Comparison of ENCODE assay signal across 9 cellular contexts in the genomic region with DNA sequence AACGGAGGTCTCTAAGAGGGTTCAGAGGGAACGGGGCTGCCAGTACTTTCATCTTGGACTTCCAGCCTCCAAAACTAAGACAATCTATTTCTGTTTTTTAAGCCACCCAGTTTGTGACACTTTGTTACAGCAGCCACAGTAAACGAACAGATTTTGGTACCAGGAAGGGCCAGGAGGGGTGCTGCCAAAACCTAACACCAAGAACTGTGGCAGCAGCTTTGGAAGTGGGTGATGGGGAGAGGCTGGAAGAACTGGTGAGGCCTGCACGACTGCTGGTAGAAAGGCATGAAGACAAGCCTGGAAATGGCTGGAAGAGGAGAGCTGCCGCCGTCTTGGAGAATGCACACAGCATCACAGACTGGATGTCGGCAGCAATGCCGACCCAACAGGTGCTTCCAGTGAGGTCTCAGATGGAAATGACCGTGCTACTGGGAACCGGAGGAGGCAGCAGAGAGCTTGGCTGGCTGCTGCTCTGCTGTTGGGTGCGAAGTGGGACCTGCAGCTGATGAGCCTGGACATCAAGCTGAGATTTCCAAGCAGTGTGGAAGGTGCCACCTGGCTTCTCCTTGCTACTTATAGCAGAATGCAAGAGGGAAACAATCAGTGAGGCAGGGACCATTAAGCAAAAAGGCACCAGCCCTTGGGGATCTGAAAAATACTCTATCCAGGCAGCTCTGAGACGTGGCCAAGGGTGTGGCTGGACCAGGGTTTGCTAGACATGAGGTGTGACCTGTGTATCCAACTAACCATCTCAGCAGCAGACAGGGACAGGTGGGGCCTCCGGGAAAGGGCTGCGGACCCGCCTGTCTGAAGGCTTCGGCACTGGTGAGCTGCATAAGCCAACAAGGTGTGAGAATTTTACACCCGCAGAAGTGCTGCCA. TPM values are rescaled to one million over a fixed set of nuclear protein-coding genes. Genes with fewer than 3 reads are reported as not detected.
DNase-seq lines count a peak whose midpoint lies in the region; ATAC-seq and TF ChIP-seq lines count a peak whose summit lies in the region.
"Had no signal": no experiment of that assay in that cellular context is flagged by ENCODE, and none has a peak within 500 bp of the region (broad histone marks: within the 10 kb centered on the region; RNA-seq: fewer than 3 reads in every experiment).

No MANE protein-coding gene starts in this region.

- WGBS in IMR-90 (ENCODE audit: extremely low coverage in 2 of 2, insufficient read length in 1 of 2), 2 experiments: 64% methylated on average over 11 of the region's 17 CpGs; no CpG with 5 or more reads in 1 of the 2 experiments
- 61% methylated on average over 17 of the region's 17 CpGs for WGBS in hepatocyte (ENCODE audit: low lambda C conversion rate, missing lambda C conversion rate)

- peaks cover 37% of the 10 kb centered on the region for H3K36me3 ChIP-seq in IMR-90 (ENCODE audit: control insufficient read depth, insufficient read depth, low read length)
- H3K36me3 ChIP-seq in hepatocyte (replicated peaks; ENCODE audit: insufficient read depth, low read depth): no peaks in the 10 kb centered on the region
- H3K36me3 ChIP-seq in uterus: no peaks in the 10 kb centered on the region

- H4K20me1 ChIP-seq in IMR-90 (ENCODE audit: insufficient read depth, low read length) (no peaks in the 10 kb centered on the region; the same call in 1 of the 2 replicates), hepatocyte (ENCODE audit: insufficient read depth, poor library complexity, severe bottlenecking) (no peaks in the 10 kb centered on the region)

- H3K9me3 ChIP-seq in IMR-90 (ENCODE audit: control insufficient read depth, insufficient read depth, low read length) (no peaks in the 10 kb centered on the region), hepatocyte (ENCODE audit: low read depth) (no peaks in the 10 kb centered on the region), uterus (no peaks in the 10 kb centered on the region)

- no peaks in the 10 kb centered on the region for H3K79me1 ChIP-seq in IMR-90 (ENCODE audit: low read depth in 1 of 2, low read length in 2 of 2)

- H3K56ac ChIP-seq in IMR-90 (ENCODE audit: extremely low read depth, insufficient read depth, low read length): no peak overlapping the region

- no peak overlapping the region for H2BK120ac ChIP-seq in IMR-90 (ENCODE audit: low read depth, low read length)

- no peaks in the 10 kb centered on the region for H3K9me3 Mint-ChIP-seq in activated B cell treated with CpG ODN at 0.5 μM for 24 hours

- no peak overlapping the region for H3K14ac ChIP-seq in IMR-90 (replicated peaks; ENCODE audit: low read depth, low read length)

- H2AFZ ChIP-seq in IMR-90 (replicated peaks; ENCODE audit: low read length, poor library complexity) (no peak overlapping the region), hepatocyte (no peak overlapping the region)

- H3K27ac ChIP-seq in IMR-90 (ENCODE audit: insufficient read depth, low read length) (no peak overlapping the region), hepatocyte (no peak overlapping the region), uterus (no peak overlapping the region)

- TF ChIP-seq POLR2A in IMR-90 (IDR thresholded peaks at IDR 0.05; ENCODE audit: low read depth, low read length): no peak
- TF ChIP-seq POLR2A in uterus (IDR thresholded peaks at IDR 0.05): no peak

- no peak overlapping the region for H3K27ac Mint-ChIP-seq in activated B cell treated with CpG ODN at 0.5 μM for 24 hours

- H3K4me1 ChIP-seq in IMR-90 (ENCODE audit: control insufficient read depth, insufficient read depth, low read length) (no peaks in the 10 kb centered on the region; the same call in 1 of the 2 replicates), hepatocyte (ENCODE audit: insufficient read depth) (no peaks in the 10 kb centered on the region), uterus (no peaks in the 10 kb centered on the region)

- ATAC-seq in IMR-90 (ENCODE audit: low read depth): peak; percentile 76
- peak; percentile 54 for ATAC-seq in activated B cell treated with CpG ODN at 0.5 μM for 24 hours (ENCODE audit: low read depth)

- dilution Hi-C loops in IMR-90 (cut with HindIII; ENCODE audit: low sequenced_read_pairs, unreplicated experiment): no loop called here

- no peak overlapping the region for H2AK5ac ChIP-seq in IMR-90 (ENCODE audit: low read depth, low read length)

- in situ Hi-C loops in IMR-90 (cut with MboI; ENCODE audit: low sequenced_read_pairs): no loop called here

- no peaks in the 10 kb centered on the region for H3K79me2 ChIP-seq in hepatocyte

- no peak overlapping the region for H2BK5ac ChIP-seq in IMR-90 (ENCODE audit: low read depth, low read length, poor library complexity, severe bottlenecking)

- no peak overlapping the region for H3K9ac ChIP-seq in IMR-90 (ENCODE audit: low read depth, low read length)

- H3K36me3 Mint-ChIP-seq in activated B cell treated with CpG ODN at 0.5 μM for 24 hours (ENCODE audit: low read depth): peaks cover 35% of the 10 kb centered on the region

- intact Hi-C loops in IMR-90 (cut with micrococcal nuclease): no loop called here
- intact Hi-C loops in activated B cell treated with CpG ODN at 0.5 μM for 24 hours (cut with micrococcal nuclease): no loop called here
- intact Hi-C loops in uterus (cut with DNase I; ENCODE audit: low total_unique reads): no loop called here

- peaks cover 8% of the 10 kb centered on the region; the same call in 1 of the 2 replicates for H3K27me3 ChIP-seq in IMR-90 (ENCODE audit: control insufficient read depth, insufficient read depth, low read length)
- H3K27me3 ChIP-seq in hepatocyte: peaks cover 2% of the 10 kb centered on the region
- no peaks in the 10 kb centered on the region for H3K27me3 ChIP-seq in uterus

- no peak overlapping the region for H4K8ac ChIP-seq in IMR-90 (ENCODE audit: low read depth in 2 of 2, low read length in 2 of 2)

- no peak overlapping the region for H2AK9ac ChIP-seq in IMR-90 (replicated peaks; ENCODE audit: low read depth, low read length, poor library complexity)

- no peak overlapping the region for H2BK20ac ChIP-seq in IMR-90 (ENCODE audit: low read depth, low read length)

- H3K9me2 ChIP-seq in hepatocyte (replicated peaks; ENCODE audit: insufficient read depth): no peaks in the 10 kb centered on the region

- H3K4me3 ChIP-seq in IMR-90 (ENCODE audit: insufficient read depth, low read depth, low read length) (no peak overlapping the region), hepatocyte (no peak overlapping the region), uterus (no peak overlapping the region)

- TF ChIP-seq CTCF in IMR-90 (conservative IDR thresholded peaks at IDR 0.05; ENCODE audit: low read depth, low read length) (peak; percentile 47), activated B cell treated with CpG ODN at 0.5 μM for 24 hours (IDR thresholded peaks at IDR 0.05) (no peak), hepatocyte (IDR thresholded peaks at IDR 0.05; ENCODE audit: poor library complexity) (peak; percentile 49), uterus (IDR thresholded peaks at IDR 0.05) (peak in 3 of 4 experiments; percentile 12 to 41 (median 33))

- CTCF ChIA-PET in IMR-90 (lab: Yijun Ruan, JAX): no interaction called here
- CTCF ChIA-PET in activated B cell treated with CpG ODN at 0.5 μM for 24 hours (lab: Charles Lee): interaction anchor here (1.0 to 2.2 kb wide), 3 partner anchors 13 to 147 kb away, joined by 3 to 8 read pairs (median 3); a partner anchor contains a TSS

- no peaks in the 10 kb centered on the region for H3K27me3 Mint-ChIP-seq in activated B cell treated with CpG ODN at 0.5 μM for 24 hours

- H3K18ac ChIP-seq in IMR-90 (ENCODE audit: low read depth, low read length): no peak overlapping the region

- H3K4me3 Mint-ChIP-seq in activated B cell treated with CpG ODN at 0.5 μM for 24 hours: no peak overlapping the region

- POLR2A ChIA-PET in IMR-90 (lab: Charles Lee; ENCODE audit: unreplicated experiment) (no interaction called here), activated B cell treated with CpG ODN at 0.5 μM for 24 hours (lab: Charles Lee) (interaction anchor here (0.8 to 1.0 kb wide), 3 partner anchors 12 to 46 kb away, joined by 4 to 5 read pairs (median 5); a partner anchor contains a TSS)

- peak; percentile 34 for DNase-seq in SIG-M5 treated with dmso at 0.1 percent for 504 hours (lab: John Stamatoyannopoulos, UW; ENCODE audit: unreplicated experiment)
- no peak for DNase-seq in SIG-M5 (lab: John Stamatoyannopoulos, UW)
- peak; percentile 17 for DNase-seq in IMR-90
- DNase-seq in activated B cell treated with CpG ODN at 0.5 μM for 24 hours: no peak
- DNase-seq in hepatocyte (ENCODE audit: low spot score): peak; percentile 74
- no peak for DNase-seq in uterus
- DNase-seq in NCI-H226: no peak
- no peak for DNase-seq in MV-4-11 (lab: John Stamatoyannopoulos, UW)

- H3K4ac ChIP-seq in IMR-90 (ENCODE audit: low read depth, low read length): no peak overlapping the region

- no peak overlapping the region for H3K4me2 ChIP-seq in IMR-90 (ENCODE audit: low read depth, low read length)
- H3K4me2 ChIP-seq in hepatocyte: no peak overlapping the region

- no peak overlapping the region for H4K91ac ChIP-seq in IMR-90 (ENCODE audit: insufficient read depth, low read depth, low read length)

- no TSS peak for BruUV-seq in IMR-90 (replicated peaks; lab: Mats Ljungman, UMichigan)

- no peaks in the 10 kb centered on the region for H3K4me1 Mint-ChIP-seq in activated B cell treated with CpG ODN at 0.5 μM for 24 hours

- 0 out of 2 replicates have a peak, but pooled peaks cover 2% of the 10 kb centered on the region for H3K9me1 ChIP-seq in IMR-90 (ENCODE audit: insufficient read depth, low read length)

- no peak overlapping the region for H4K5ac ChIP-seq in IMR-90 (ENCODE audit: low read depth, low read length)

- peak; percentile 35; the same call in 1 of the 2 replicates for TF ChIP-seq RAD21 in IMR-90 (IDR thresholded peaks at IDR 0.05; ENCODE audit: low read length)

- H3K23ac ChIP-seq in IMR-90 (ENCODE audit: low read depth, low read length): no peak overlapping the region

- no peak overlapping the region for H2BK15ac ChIP-seq in IMR-90 (ENCODE audit: low read depth, low read length)

RNA-seq across cellular contexts. Expression of a gene that starts 4.7 kb away (rescaled TPM):
- total RNA-seq in IMR-90 (2012; rRNA removed) (not detected in 2 replicates), activated B cell treated with CpG ODN at 0.5 μM for 24 hours (not detected in 2 replicates), hepatocyte (not detected in 2 replicates), uterus (not detected)
- polyA plus RNA-seq in IMR-90 (2012; rRNA removed) (not detected in 2 replicates), hepatocyte (not detected in 2 replicates)
- not detected in 2 replicates for polyA plus RNA-seq in IMR-90 (2012; cell fraction: cytosol; rRNA removed)
- not detected in 2 replicates for polyA plus RNA-seq in IMR-90 (2012; cell fraction: nucleus; rRNA removed; ENCODE audit: low replicate concordance)
- total RNA-seq: pulmonary artery endothelial cell had no signal

RNA-seq across cellular contexts. Expression of a gene that starts 6.7 kb away (rescaled TPM):
- total RNA-seq in IMR-90 (2012; rRNA removed) (not detected in 2 replicates), activated B cell treated with CpG ODN at 0.5 μM for 24 hours (0.31 TPM in 1 of 2 replicates, not detected in the other), hepatocyte (0.73 and 1.1 TPM in 2 replicates), uterus (under 1 TPM in 1 of 4 donors, not detected in 3; 0.29 TPM)
- polyA plus RNA-seq in IMR-90 (2012; rRNA removed) (not detected in 2 replicates), hepatocyte (0.89 and 2.6 TPM in 2 replicates)
- polyA plus RNA-seq in IMR-90 (2012; cell fraction: cytosol; rRNA removed): not detected in 2 replicates
- polyA plus RNA-seq in IMR-90 (2012; cell fraction: nucleus; rRNA removed; ENCODE audit: low replicate concordance): not detected in 2 replicates
- total RNA-seq: pulmonary artery endothelial cell had no signal

RNA-seq across cellular contexts. Expression of a gene that starts 11.8 kb away (rescaled TPM):
- 9.3 and 9.4 TPM in 2 replicates for total RNA-seq in IMR-90 (2012; rRNA removed)
- polyA plus RNA-seq in IMR-90 (2012; rRNA removed): 29.5 and 34.3 TPM in 2 replicates
- 18.0 and 23.4 TPM in 2 replicates for polyA plus RNA-seq in IMR-90 (2012; cell fraction: cytosol; rRNA removed)
- 171 and 370 TPM in 2 replicates for polyA plus RNA-seq in IMR-90 (2012; cell fraction: nucleus; rRNA removed; ENCODE audit: low replicate concordance)
- total RNA-seq in activated B cell treated with CpG ODN at 0.5 μM for 24 hours: 75.7 and 93.9 TPM in 2 replicates
- total RNA-seq in hepatocyte: 21.3 and 26.2 TPM in 2 replicates
- polyA plus RNA-seq in hepatocyte: 12.2 and 16.2 TPM in 2 replicates
- 10 to 100 TPM in 3 of 4 donors, 1 to 10 TPM in 1; 6.7 to 65.6 (median 24.9) TPM for total RNA-seq in uterus

RNA-seq across cellular contexts. Expression of a gene that starts 11.9 kb away (rescaled TPM):
- total RNA-seq in IMR-90 (2012; rRNA removed) (55.7 and 63.9 TPM in 2 replicates), activated B cell treated with CpG ODN at 0.5 μM for 24 hours (71.9 and 76.8 TPM in 2 replicates), hepatocyte (74.3 and 82.2 TPM in 2 replicates), uterus (10 to 100 TPM; 17.1 to 47.1 (median 40.6) TPM)
- polyA plus RNA-seq in IMR-90 (2012; rRNA removed) (86.7 and 107 TPM in 2 replicates), hepatocyte (128 and 137 TPM in 2 replicates)
- 102 and 149 TPM in 2 replicates for polyA plus RNA-seq in IMR-90 (2012; cell fraction: cytosol; rRNA removed)
- 40.6 and 69.4 TPM in 2 replicates for polyA plus RNA-seq in IMR-90 (2012; cell fraction: nucleus; rRNA removed; ENCODE audit: low replicate concordance)

RNA-seq across cellular contexts. Expression of a gene that starts 24.0 kb away (rescaled TPM):
- total RNA-seq in IMR-90 (2012; rRNA removed) (1.7 and 1.8 TPM in 2 replicates), activated B cell treated with CpG ODN at 0.5 μM for 24 hours (9.3 and 11.4 TPM in 2 replicates), hepatocyte (27.6 and 34.4 TPM in 2 replicates), uterus (10 to 100 TPM in 1 of 4 donors, 1 to 10 TPM in 2, under 1 TPM in 1; 0.29 to 17.1 (median 5.5) TPM)
- polyA plus RNA-seq in IMR-90 (2012; rRNA removed) (5.3 and 7.1 TPM in 2 replicates), hepatocyte (82.3 and 104 TPM in 2 replicates)
- polyA plus RNA-seq in IMR-90 (2012; cell fraction: cytosol; rRNA removed): 5.4 and 5.8 TPM in 2 replicates
- 6.4 and 17.7 TPM in 2 replicates for polyA plus RNA-seq in IMR-90 (2012; cell fraction: nucleus; rRNA removed; ENCODE audit: low replicate concordance)

Comparison
In these comparisons a context has a peak if more than half of its experiments do, and no peak if none do; other contexts are left out.
1. DNase-seq: peak in SIG-M5 treated with dmso at 0.1 percent for 504 hours (single experiment), IMR-90 (single experiment) and hepatocyte (single experiment); none in SIG-M5 (single experiment), activated B cell treated with CpG ODN at 0.5 μM for 24 hours (single experiment), uterus (0 of 2), NCI-H226 (single experiment) and MV-4-11 (single experiment).